In genomic region chr5:140152610-140152999, GRCh38 we compare ENCODE assay signal across 21 cellular contexts. TPM values are rescaled to one million over a fixed set of nuclear protein-coding genes. Genes with fewer than 3 reads are reported as not detected.
DNase-seq lines count a peak whose midpoint lies in the region; ATAC-seq and TF ChIP-seq lines count a peak whose summit lies in the region.
"Had no signal": no experiment of that assay in that cellular context is flagged by ENCODE, and none has a peak within 500 bp of the region (broad histone marks: within the 10 kb centered on the region; RNA-seq: fewer than 3 reads in every experiment).

No MANE protein-coding gene starts in this region.

- no peaks in the 10 kb centered on the region for H3K9me3 Mint-ChIP-seq in activated CD4-positive, alpha-beta memory T cell treated with anti-CD3 and anti-CD28 coated beads, Interleukin-2, amount 10 ng/mL, durations not matched to agents 7 days and 5 days
- H3K9me3 Mint-ChIP-seq: CD4-positive, CD25-positive, alpha-beta regulatory T cell; CD8-positive, alpha-beta memory T cell; IgD-negative memory B cell had no signal

- CTCF ChIA-PET in activated CD4-positive, alpha-beta memory T cell treated with anti-CD3 and anti-CD28 coated beads, Interleukin-2, amount 10 ng/mL, durations not matched to agents 7 days and 5 days (lab: Charles Lee): interaction anchor here (1.0 kb wide), 1 partner anchor 10 kb away, joined by 3 read pairs; no protein-coding TSS in a partner anchor

- ATAC-seq in upper lobe of left lung (ENCODE audit: low FRiP score in 2 of 2) (no peak), GM18519 (IDR thresholded peaks at IDR 0.05; ENCODE audit: low FRiP score, unreplicated experiment) (no peak)
- ATAC-seq: GM12878, HepG2 had no signal

- no peak overlapping the region for H2BK5ac ChIP-seq in mesendoderm (ENCODE audit: low read length)

- TF ChIP-seq CTCF in upper lobe of left lung (IDR thresholded peaks at IDR 0.05): no peak

- peak; percentile 59 for DNase-seq in H7
- DNase-seq in mesendoderm: no peak
- no peak for DNase-seq in upper lobe of left lung
- no peak for DNase-seq in activated CD4-positive, alpha-beta memory T cell treated with anti-CD3 and anti-CD28 coated beads, Interleukin-2, amount 10 ng/mL, durations not matched to agents 7 days and 5 days
- DNase-seq in KG1 (lab: John Stamatoyannopoulos, UW): no peak
- DNase-seq: 8988T; C1 segment of cervical spinal cord; CD4-positive, CD25-positive, alpha-beta regulatory T cell; CD8-positive, alpha-beta memory T cell; COR-L47; DMS 273 treated with DMSO at 0.1 percent for 48 hours; DMS53; DND-41; EL; GOT3 had no signal

- peaks cover 2% of the 10 kb centered on the region for H3K27me3 Mint-ChIP-seq in activated CD4-positive, alpha-beta memory T cell treated with anti-CD3 and anti-CD28 coated beads, Interleukin-2, amount 10 ng/mL, durations not matched to agents 7 days and 5 days
- H3K27me3 Mint-ChIP-seq: IgD-negative memory B cell had no signal

- no peaks in the 10 kb centered on the region for H3K36me3 ChIP-seq in BLaER1
- no peaks in the 10 kb centered on the region for H3K36me3 ChIP-seq in H7 (replicated peaks; ENCODE audit: control insufficient read depth, insufficient read depth, low read length)
- H3K36me3 ChIP-seq in mesendoderm (ENCODE audit: control insufficient read depth, insufficient read depth, low read length): no peaks in the 10 kb centered on the region
- H3K36me3 ChIP-seq in upper lobe of left lung: no peaks in the 10 kb centered on the region
- H3K36me3 ChIP-seq: HAP-1 had no signal

- H3K4me1 ChIP-seq in BLaER1 (peaks cover 73% of the 10 kb centered on the region), mesendoderm (ENCODE audit: control insufficient read depth, low read depth, low read length) (peaks cover 6% of the 10 kb centered on the region), upper lobe of left lung (peaks cover 31 to 65% (median 47%) of the 10 kb centered on the region in 4 donors)

- H3K4me3 Mint-ChIP-seq in activated CD4-positive, alpha-beta memory T cell treated with anti-CD3 and anti-CD28 coated beads, Interleukin-2, amount 10 ng/mL, durations not matched to agents 7 days and 5 days: no peak overlapping the region
- H3K4me3 Mint-ChIP-seq: CD4-positive, CD25-positive, alpha-beta regulatory T cell; CD8-positive, alpha-beta memory T cell; IgD-negative memory B cell had no signal

- no peak overlapping the region for H4K8ac ChIP-seq in mesendoderm (ENCODE audit: low read depth, low read length)

- H3K79me2 ChIP-seq in mesendoderm (ENCODE audit: control insufficient read depth, insufficient read depth, low read length): no peaks in the 10 kb centered on the region

- no peak for TF ChIP-seq POLR2A in upper lobe of left lung (IDR thresholded peaks at IDR 0.05)

- no peak overlapping the region for H4K5ac ChIP-seq in mesendoderm (ENCODE audit: low read length)

- H4K20me1 ChIP-seq in BLaER1: 0 out of 2 replicates have a peak, but pooled peaks cover 4% of the 10 kb centered on the region

- H2BK120ac ChIP-seq in mesendoderm (ENCODE audit: low read depth, low read length): no peak overlapping the region

- H2BK15ac ChIP-seq in mesendoderm (replicated peaks; ENCODE audit: low read depth): no peak overlapping the region

- H3K27me3 ChIP-seq in BLaER1: peaks cover 12% of the 10 kb centered on the region
- peaks cover 14% of the 10 kb centered on the region for H3K27me3 ChIP-seq in H7 (ENCODE audit: control insufficient read depth, insufficient read depth, low read length)
- peaks cover 7% of the 10 kb centered on the region for H3K27me3 ChIP-seq in mesendoderm (ENCODE audit: insufficient read depth, low read length, poor library complexity)
- no peaks in the 10 kb centered on the region for H3K27me3 ChIP-seq in upper lobe of left lung

- TF ChIP-seq EP300 in upper lobe of left lung (IDR thresholded peaks at IDR 0.05): no peak

- H3K79me1 ChIP-seq in mesendoderm (ENCODE audit: low read length): no peaks in the 10 kb centered on the region

- H3K4me2 ChIP-seq in BLaER1 (peak overlapping the region; percentile 97), mesendoderm (ENCODE audit: low read length) (no peak overlapping the region)

- H2AK5ac ChIP-seq in mesendoderm (ENCODE audit: low read length): no peak overlapping the region

- H3K9ac ChIP-seq in BLaER1 (peak overlapping the region; percentile 70; the same call in 1 of the 2 replicates), mesendoderm (ENCODE audit: low read length) (no peak overlapping the region)

- peak overlapping the region; percentile 87 for H3K27ac ChIP-seq in BLaER1
- no peak overlapping the region for H3K27ac ChIP-seq in mesendoderm (ENCODE audit: low read depth, low read length)
- peak overlapping the region; percentile 15 to 72 (median 46) for H3K27ac ChIP-seq in upper lobe of left lung

- no peaks in the 10 kb centered on the region for H3K36me3 Mint-ChIP-seq in activated CD4-positive, alpha-beta memory T cell treated with anti-CD3 and anti-CD28 coated beads, Interleukin-2, amount 10 ng/mL, durations not matched to agents 7 days and 5 days (ENCODE audit: low read depth)
- H3K36me3 Mint-ChIP-seq: CD4-positive, CD25-positive, alpha-beta regulatory T cell; CD8-positive, alpha-beta memory T cell; IgD-negative memory B cell had no signal

- no peak overlapping the region for H3K27ac Mint-ChIP-seq in activated CD4-positive, alpha-beta memory T cell treated with anti-CD3 and anti-CD28 coated beads, Interleukin-2, amount 10 ng/mL, durations not matched to agents 7 days and 5 days
- H3K27ac Mint-ChIP-seq: CD4-positive, CD25-positive, alpha-beta regulatory T cell; IgD-negative memory B cell had no signal

- H3K4me3 ChIP-seq in BLaER1 (peak overlapping the region; percentile 47), H7 (ENCODE audit: insufficient read depth, low read depth, low read length) (no peak overlapping the region), mesendoderm (ENCODE audit: low read length) (no peak overlapping the region), upper lobe of left lung (no peak overlapping the region)
- H3K4me3 ChIP-seq: GM12878, HAP-1 had no signal

- H3K9me3 ChIP-seq in BLaER1 (no peaks in the 10 kb centered on the region), upper lobe of left lung (no peaks in the 10 kb centered on the region)
- H3K9me3 ChIP-seq: HAP-1 had no signal

- no CpG with 5 or more reads among the region's 6 CpGs for WGBS in mesendoderm (ENCODE audit: extremely low coverage, insufficient coverage, low lambda C conversion rate)
- WGBS in upper lobe of left lung, 2 donors: 46 to 55% methylated on average over 5 to 6 of the region's 6 CpGs

- H3K23ac ChIP-seq in mesendoderm (ENCODE audit: low read length): no peak overlapping the region

- peak overlapping the region; percentile 25 for H3K56ac ChIP-seq in mesendoderm (ENCODE audit: low read length)

- peaks cover 9% of the 10 kb centered on the region for H3K4me1 Mint-ChIP-seq in activated CD4-positive, alpha-beta memory T cell treated with anti-CD3 and anti-CD28 coated beads, Interleukin-2, amount 10 ng/mL, durations not matched to agents 7 days and 5 days

- POLR2A ChIA-PET in activated CD4-positive, alpha-beta memory T cell treated with anti-CD3 and anti-CD28 coated beads, Interleukin-2, amount 10 ng/mL, durations not matched to agents 7 days and 5 days (lab: Charles Lee): no interaction called here

- no peak overlapping the region for H3K18ac ChIP-seq in mesendoderm (ENCODE audit: low read length)

- no peak overlapping the region for H3K4ac ChIP-seq in mesendoderm (ENCODE audit: low read depth, low read length)

RNA-seq across cellular contexts. Expression of gene CYSTM1, which starts 22.4 kb away (rescaled TPM):
- 55.5 and 61.1 TPM in 2 replicates for total RNA-seq in H7 (2014; rRNA removed; shearing (Covaris generic))
- 21.9 TPM for polyA plus RNA-seq in mesendoderm (2013, experiment 1 of 2)
- polyA plus RNA-seq in mesendoderm (2013, experiment 2 of 2): 20.3 TPM
- total RNA-seq in upper lobe of left lung: 100 to 1,000 TPM in 1 of 6 donors, 10 to 100 TPM in 5; 24.1 to 139 (median 91.9) TPM
- total RNA-seq in activated CD4-positive, alpha-beta memory T cell treated with anti-CD3 and anti-CD28 coated beads, Interleukin-2, amount 10 ng/mL, durations not matched to agents 7 days and 5 days: 10 to 100 TPM; 20.1 to 22.3 TPM

RNA-seq across cellular contexts. Expression of gene IGIP, which starts 26.9 kb away (rescaled TPM):
- total RNA-seq in H7 (2014; rRNA removed; shearing (Covaris generic)): 0.48 and 1.0 TPM in 2 replicates
- polyA plus RNA-seq in mesendoderm (2013, experiment 1 of 2): 0.04 TPM
- polyA plus RNA-seq in mesendoderm (2013, experiment 2 of 2): 0.04 TPM
- 10 to 100 TPM in 4 of 6 donors, 1 to 10 TPM in 2; 8.4 to 32.8 (median 11.8) TPM for total RNA-seq in upper lobe of left lung
- 1 to 10 TPM; 4.8 to 4.9 TPM for total RNA-seq in activated CD4-positive, alpha-beta memory T cell treated with anti-CD3 and anti-CD28 coated beads, Interleukin-2, amount 10 ng/mL, durations not matched to agents 7 days and 5 days

RNA-seq across cellular contexts. Expression of gene PURA, which starts 38.7 kb away (rescaled TPM):
- total RNA-seq in H7 (2014; rRNA removed; shearing (Covaris generic)): 5.9 and 7.2 TPM in 2 replicates
- 0.86 TPM for polyA plus RNA-seq in mesendoderm (2013, experiment 1 of 2)
- polyA plus RNA-seq in mesendoderm (2013, experiment 2 of 2): 0.77 TPM
- 10 to 100 TPM; 13.8 to 43.2 (median 22.7) TPM for total RNA-seq in upper lobe of left lung
- 10 to 100 TPM; 14.7 to 15.1 TPM for total RNA-seq in activated CD4-positive, alpha-beta memory T cell treated with anti-CD3 and anti-CD28 coated beads, Interleukin-2, amount 10 ng/mL, durations not matched to agents 7 days and 5 days
